Comparison of ENCODE assay signal across 8 cellular contexts in genomic region chr17:71975998-71976649, GRCh38.
A peak's percentile ranks its signal among the peaks of the same experiment; 100 is the strongest.
DNase-seq lines count a peak whose midpoint lies in the region; ATAC-seq, FAIRE-seq and TF ChIP-seq lines count a peak whose summit lies in the region.

No MANE protein-coding gene starts in this region.

- H3K79me2 ChIP-seq in keratinocyte (ENCODE audit: control insufficient read depth, insufficient read depth, low read length): no peaks in the 10 kb centered on the region

- peak overlapping the region; percentile 81 for H3K4me2 ChIP-seq in keratinocyte (ENCODE audit: control insufficient read depth, extremely low read depth, insufficient read depth, low read depth, low read length)

- no peaks in the 10 kb centered on the region for H3K36me3 ChIP-seq in breast epithelium
- H3K36me3 ChIP-seq in keratinocyte (ENCODE audit: control insufficient read depth in 2 of 2, extremely low read depth in 1 of 2, insufficient read depth in 2 of 2, low read length in 2 of 2): no peaks in the 10 kb centered on the region

- TF ChIP-seq POLR2A in breast epithelium (IDR thresholded peaks at IDR 0.05): no peak

- H2AFZ ChIP-seq in keratinocyte (ENCODE audit: control insufficient read depth, low read length): peak overlapping the region; percentile 74

- FAIRE-seq in keratinocyte (lab: Jason Lieb, UNC): peak; percentile 88

- intact Hi-C loops in breast epithelium (cut with DNase I; ENCODE audit: low total_unique reads): no loop called here

- peak overlapping the region; percentile 69 for H3K9ac ChIP-seq in keratinocyte (ENCODE audit: control insufficient read depth, extremely low read depth, insufficient read depth, low read length)

- DNase-seq in HPDE6-E6E7 (ENCODE audit: extremely low spot score) (peak; percentile 97), breast epithelium (ENCODE audit: low spot score in 2 of 2) (peak; percentile 91 to 94), keratinocyte (ENCODE audit: low read depth, low spot score) (peak; percentile 92), substantia nigra (lab: John Stamatoyannopoulos, UW) (peak in 48 of 49 donors; percentile 1 to 92 (median 62)), NCI-H2171 (lab: John Stamatoyannopoulos, UW) (no peak), RKO (ENCODE audit: low spot score) (no peak)

- H3K27ac ChIP-seq in breast epithelium (peak overlapping the region; percentile 81 to 88), keratinocyte (ENCODE audit: control insufficient read depth, insufficient read depth, low read length) (peak overlapping the region; percentile 87), substantia nigra (ENCODE audit: low read depth, low read length, poor library complexity, severe bottlenecking) (no peak overlapping the region)

- H3K4me1 ChIP-seq in breast epithelium (peaks cover 0 to 5% of the 10 kb centered on the region in 2 donors), keratinocyte (ENCODE audit: control insufficient read depth, extremely low read depth, insufficient read depth, low read length) (peaks cover 30% of the 10 kb centered on the region)

- H3K9me3 ChIP-seq in breast epithelium (no peaks in the 10 kb centered on the region), keratinocyte (ENCODE audit: control insufficient read depth, low read depth, low read length) (no peaks in the 10 kb centered on the region)

- no peaks in the 10 kb centered on the region for H4K20me1 ChIP-seq in keratinocyte (ENCODE audit: control insufficient read depth, extremely low read depth, insufficient read depth, low read length)

- TF ChIP-seq CTCF in breast epithelium (IDR thresholded peaks at IDR 0.05) (no peak), keratinocyte (optimal IDR thresholded peaks at IDR 0.05 in 1 of 3, IDR thresholded peaks at IDR 0.05 in 1 of 3, conservative IDR thresholded peaks at IDR 0.05 in 1 of 3; ENCODE audit: extremely low read depth in 1 of 3, insufficient read depth in 2 of 3, low read length in 3 of 3) (no peak)

- no peak for ATAC-seq in HG03469 (IDR thresholded peaks at IDR 0.05; ENCODE audit: unreplicated experiment)
- ATAC-seq in HG03097 (IDR thresholded peaks at IDR 0.05; ENCODE audit: low FRiP score, unreplicated experiment): no peak

- dilution Hi-C loops in keratinocyte (cut with MboI; ENCODE audit: extremely low pct_ligation_motif_present, low sequenced_read_pairs): no loop called here

- H3K4me3 ChIP-seq in breast epithelium (peak overlapping the region; percentile 36 to 67 (median 54)), keratinocyte (ENCODE audit: control insufficient read depth in 2 of 3, extremely low read depth in 1 of 3, insufficient read depth in 2 of 3, low read depth in 1 of 3, low read length in 3 of 3) (no peak overlapping the region)

- no peaks in the 10 kb centered on the region for H3K9me1 ChIP-seq in keratinocyte (ENCODE audit: control insufficient read depth, extremely low read depth, insufficient read depth, low read length)

- H3K27me3 ChIP-seq in breast epithelium (no peaks in the 10 kb centered on the region), keratinocyte (ENCODE audit: control insufficient read depth, extremely low read depth, insufficient read depth, low read length) (no peaks in the 10 kb centered on the region)

Comparison
In these comparisons a context has a peak if more than half of its experiments do, and no peak if none do; other contexts are left out.
1. DNase-seq: peak in HPDE6-E6E7 (single experiment), breast epithelium (2 of 2), keratinocyte (single experiment) and substantia nigra (48 of 49); none in NCI-H2171 (single experiment) and RKO (single experiment).
2. H3K4me3 ChIP-seq: peak in breast epithelium (3 of 3); none in keratinocyte (0 of 3).